ENCODE assay signal across 1 cellular context in genomic region chr2:43823751-43824150, GRCh38.
TF ChIP-seq lines count a peak whose summit lies in the region.

No MANE protein-coding gene starts in this region.

TF ChIP-seq in H1, 55 proteins besides CTCF, POLR2A, EP300 and RAD21:
- TF ChIP-seq SIX5 (IDR thresholded peaks at IDR 0.05; ENCODE audit: low read depth, low read length) (no peak), POLR2AphosphoS5 (IDR thresholded peaks at IDR 0.05; ENCODE audit: low read depth, low read length) (no peak), CHD1 (IDR thresholded peaks at IDR 0.05; ENCODE audit: low read depth, low read length) (no peak), FOSL1 (IDR thresholded peaks at IDR 0.05; ENCODE audit: insufficient read depth, low read depth, low read length) (no peak)
- TF ChIP-seq, protein P1, sequence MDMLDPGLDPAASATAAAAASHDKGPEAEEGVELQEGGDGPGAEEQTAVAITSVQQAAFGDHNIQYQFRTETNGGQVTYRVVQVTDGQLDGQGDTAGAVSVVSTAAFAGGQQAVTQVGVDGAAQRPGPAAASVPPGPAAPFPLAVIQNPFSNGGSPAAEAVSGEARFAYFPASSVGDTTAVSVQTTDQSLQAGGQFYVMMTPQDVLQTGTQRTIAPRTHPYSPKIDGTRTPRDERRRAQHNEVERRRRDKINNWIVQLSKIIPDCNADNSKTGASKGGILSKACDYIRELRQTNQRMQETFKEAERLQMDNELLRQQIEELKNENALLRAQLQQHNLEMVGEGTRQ (IDR thresholded peaks at IDR 0.05; ENCODE audit: low read length): no peak
